In the genomic region with DNA sequence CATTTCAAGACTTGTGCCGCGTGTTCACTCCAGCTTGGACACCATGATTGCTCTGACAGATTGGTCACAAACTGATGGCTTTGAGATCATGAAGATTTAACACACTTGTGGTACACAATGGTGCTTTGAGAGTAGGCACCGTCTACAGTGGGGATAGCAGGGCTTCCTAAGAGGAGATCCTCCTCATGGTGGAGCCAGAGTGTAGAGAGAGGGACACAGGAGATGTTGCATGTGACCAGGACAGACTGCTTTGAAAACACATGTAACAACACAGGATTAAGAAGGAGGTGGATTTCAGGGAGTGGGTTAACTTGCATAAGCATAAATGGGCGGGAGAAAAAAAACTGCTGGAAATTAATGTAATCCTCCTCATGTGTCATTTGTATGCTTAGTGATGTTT, we compare ENCODE assay signal across 12 cellular contexts.
DNase-seq lines count a peak whose midpoint lies in the region; ATAC-seq and TF ChIP-seq lines count a peak whose summit lies in the region.
"Had no signal": no experiment of that assay in that cellular context is flagged by ENCODE, and none has a peak within 500 bp of the region (broad histone marks: within the 10 kb centered on the region; RNA-seq: fewer than 3 reads in every experiment).

No MANE protein-coding gene starts in this region.

- H3K36me3 ChIP-seq in SK-N-SH (replicated peaks in 1 of 2; ENCODE audit: control insufficient read depth in 1 of 2, insufficient read depth in 2 of 2, low read length in 1 of 2) (no peaks in the 10 kb centered on the region), colonic mucosa (no peaks in the 10 kb centered on the region)
- H3K36me3 ChIP-seq: gastrocnemius medialis had no signal

- no peaks in the 10 kb centered on the region for H3K79me2 ChIP-seq in SK-N-SH (ENCODE audit: insufficient read depth)

- DNase-seq in SK-N-SH (peak; percentile 8), NCI-H748 treated with DMSO at 0.1 percent for 48 hours (lab: John Stamatoyannopoulos, UW) (peak; percentile 7), left ventricle myocardium superior (no peak), type B pancreatic cell (ENCODE audit: extremely low spot score, unreplicated experiment) (no peak), SKM-1 treated with dmso at 0.1 percent for 144 hours (lab: John Stamatoyannopoulos, UW; ENCODE audit: unreplicated experiment) (no peak), colonic mucosa (no peak)
- no peak for DNase-seq in activated T-helper 2 cell treated with anti-CD3 and anti-CD28 coated beads, Interferon-gamma antibody, Interleukin-2, Interleukin-4, amounts not matched to agents 10 μg/mL and 5 μg/mL and 100 μg/mL, durations not matched to agents 14 hours and 24 hours and 36 hours (ENCODE audit: low spot score)
- DNase-seq: activated CD4-positive, alpha-beta T cell treated with anti-CD3 and anti-CD28 coated beads, Interleukin-2, amount 10 ng/mL, durations not matched to agents 7 days and 5 days; activated naive CD4-positive, alpha-beta T cell treated with anti-CD3 and anti-CD28 coated beads, Interleukin-2, amount 50 U/mL, for 16 hours; gastrocnemius medialis; MV-4-11 had no signal

- H3K27me3 ChIP-seq in SK-N-SH (ENCODE audit: insufficient read depth) (no peaks in the 10 kb centered on the region), colonic mucosa (no peaks in the 10 kb centered on the region)
- H3K27me3 ChIP-seq: gastrocnemius medialis had no signal

- H3K4me3 Mint-ChIP-seq in type B pancreatic cell, result no peak overlapping the region
- no peak overlapping the region for H3K4me3 Mint-ChIP-seq in activated T-helper 2 cell treated with anti-CD3 and anti-CD28 coated beads, Interferon-gamma antibody, Interleukin-2, Interleukin-4, amounts not matched to agents 10 μg/mL and 5 μg/mL and 100 μg/mL, durations not matched to agents 14 hours and 24 hours and 36 hours (ENCODE audit: low read depth)
- H3K4me3 Mint-ChIP-seq: activated CD4-positive, alpha-beta T cell treated with anti-CD3 and anti-CD28 coated beads, Interleukin-2, amount 10 ng/mL, durations not matched to agents 7 days and 5 days had no signal

- no peaks in the 10 kb centered on the region for H3K36me3 Mint-ChIP-seq in type B pancreatic cell
- no peaks in the 10 kb centered on the region for H3K36me3 Mint-ChIP-seq in activated T-helper 2 cell treated with anti-CD3 and anti-CD28 coated beads, Interferon-gamma antibody, Interleukin-2, Interleukin-4, amounts not matched to agents 10 μg/mL and 5 μg/mL and 100 μg/mL, durations not matched to agents 14 hours and 24 hours and 36 hours (ENCODE audit: low read depth)

- peaks cover 6% of the 10 kb centered on the region for H3K4me1 Mint-ChIP-seq in type B pancreatic cell (ENCODE audit: unreplicated experiment)
- no peaks in the 10 kb centered on the region for H3K4me1 Mint-ChIP-seq in activated T-helper 2 cell treated with anti-CD3 and anti-CD28 coated beads, Interferon-gamma antibody, Interleukin-2, Interleukin-4, amounts not matched to agents 10 μg/mL and 5 μg/mL and 100 μg/mL, durations not matched to agents 14 hours and 24 hours and 36 hours (ENCODE audit: low read depth)
- H3K4me1 Mint-ChIP-seq: activated CD4-positive, alpha-beta T cell treated with anti-CD3 and anti-CD28 coated beads, Interleukin-2, amount 10 ng/mL, durations not matched to agents 7 days and 5 days had no signal

- intact Hi-C loops in left ventricle myocardium superior (cut with micrococcal nuclease), result no loop called here
- intact Hi-C loops in activated T-helper 2 cell treated with anti-CD3 and anti-CD28 coated beads, Interferon-gamma antibody, Interleukin-2, Interleukin-4, amounts not matched to agents 10 μg/mL and 5 μg/mL and 100 μg/mL, durations not matched to agents 14 hours and 24 hours and 36 hours (cut with micrococcal nuclease), result no loop called here
- intact Hi-C loops in colonic mucosa (cut with DNase I), result no loop called here

- H3K9ac ChIP-seq in SK-N-SH, result no peak overlapping the region
- no peak overlapping the region for H3K9ac ChIP-seq in colonic mucosa (ENCODE audit: low read depth in 2 of 2, low read length in 2 of 2)

- H3K4me2 ChIP-seq in SK-N-SH, result no peak overlapping the region

- no peak overlapping the region for H3K27ac ChIP-seq in SK-N-SH (ENCODE audit: low read depth in 2 of 2, low read length in 1 of 2)
- no peak overlapping the region for H3K27ac ChIP-seq in colonic mucosa
- H3K27ac ChIP-seq: gastrocnemius medialis had no signal

- WGBS in SK-N-SH (ENCODE audit: low lambda C conversion rate), result 31% methylated on average over 4 of the region's 4 CpGs

- no peaks in the 10 kb centered on the region for H3F3A ChIP-seq in SK-N-SH (replicated peaks; ENCODE audit: insufficient read depth)

- H3K4me1 ChIP-seq in SK-N-SH (ENCODE audit: control insufficient read depth in 1 of 2, insufficient read depth in 2 of 2, low read depth in 1 of 2, low read length in 1 of 2) (no peaks in the 10 kb centered on the region), colonic mucosa (no peaks in the 10 kb centered on the region)
- H3K4me1 ChIP-seq: gastrocnemius medialis had no signal

- no peaks in the 10 kb centered on the region for H4K20me1 ChIP-seq in SK-N-SH (ENCODE audit: insufficient read depth)

- POLR2A ChIA-PET in SK-N-SH (lab: Yijun Ruan, JAX), result no interaction called here

- TF ChIP-seq RAD21 in SK-N-SH (IDR thresholded peaks at IDR 0.05; ENCODE audit: low read length), result peak; percentile 57

- ATAC-seq in SK-N-SH treated with all-trans-retinoic acid at 6 μM for 48 hours, result no peak
- peak; percentile 60 for ATAC-seq in left ventricle myocardium superior
- ATAC-seq: gastrocnemius medialis had no signal

- no peak overlapping the region for H2AFZ ChIP-seq in SK-N-SH (ENCODE audit: low read depth)

- TF ChIP-seq CTCF in SK-N-SH (IDR thresholded peaks at IDR 0.05) (no peak), type B pancreatic cell (conservative IDR thresholded peaks at IDR 0.05) (peak; percentile 15), colonic mucosa (IDR thresholded peaks at IDR 0.05) (no peak)

- H3K9me2 ChIP-seq in SK-N-SH, result no peaks in the 10 kb centered on the region

- H3K27ac Mint-ChIP-seq in type B pancreatic cell, result no peak overlapping the region
- H3K27ac Mint-ChIP-seq in activated T-helper 2 cell treated with anti-CD3 and anti-CD28 coated beads, Interferon-gamma antibody, Interleukin-2, Interleukin-4, amounts not matched to agents 10 μg/mL and 5 μg/mL and 100 μg/mL, durations not matched to agents 14 hours and 24 hours and 36 hours, result no peak overlapping the region
- H3K27ac Mint-ChIP-seq: activated CD4-positive, alpha-beta T cell treated with anti-CD3 and anti-CD28 coated beads, Interleukin-2, amount 10 ng/mL, durations not matched to agents 7 days and 5 days had no signal

- no peaks in the 10 kb centered on the region for H3K9me3 Mint-ChIP-seq in type B pancreatic cell
- H3K9me3 Mint-ChIP-seq in activated T-helper 2 cell treated with anti-CD3 and anti-CD28 coated beads, Interferon-gamma antibody, Interleukin-2, Interleukin-4, amounts not matched to agents 10 μg/mL and 5 μg/mL and 100 μg/mL, durations not matched to agents 14 hours and 24 hours and 36 hours, result no peaks in the 10 kb centered on the region
- H3K9me3 Mint-ChIP-seq: activated CD4-positive, alpha-beta T cell treated with anti-CD3 and anti-CD28 coated beads, Interleukin-2, amount 10 ng/mL, durations not matched to agents 7 days and 5 days had no signal

- CTCF ChIA-PET in SK-N-SH (lab: Yijun Ruan, JAX), result interaction anchor here (0.6 to 1.2 kb wide), 2 partner anchors 210 to 1323 kb away, joined by 3 read pairs; no protein-coding TSS in a partner anchor

- no peaks in the 10 kb centered on the region; the same call in 1 of the 2 replicates for H3K9me3 ChIP-seq in SK-N-SH
- H3K9me3 ChIP-seq in colonic mucosa, result no peaks in the 10 kb centered on the region
- H3K9me3 ChIP-seq: gastrocnemius medialis had no signal

- no peak for TF ChIP-seq EP300 in SK-N-SH (IDR thresholded peaks at IDR 0.05; ENCODE audit: borderline replicate concordance in 1 of 2, low read depth in 1 of 2, low read length in 1 of 2)

- H3K4me3 ChIP-seq in SK-N-SH (ENCODE audit: low read depth in 2 of 2, low read length in 1 of 2) (no peak overlapping the region), colonic mucosa (no peak overlapping the region)
- H3K4me3 ChIP-seq: gastrocnemius medialis had no signal

- H3K27me3 Mint-ChIP-seq in type B pancreatic cell, result peaks cover 4% of the 10 kb centered on the region
- no peaks in the 10 kb centered on the region for H3K27me3 Mint-ChIP-seq in activated T-helper 2 cell treated with anti-CD3 and anti-CD28 coated beads, Interferon-gamma antibody, Interleukin-2, Interleukin-4, amounts not matched to agents 10 μg/mL and 5 μg/mL and 100 μg/mL, durations not matched to agents 14 hours and 24 hours and 36 hours (ENCODE audit: low read depth)
- H3K27me3 Mint-ChIP-seq: activated CD4-positive, alpha-beta T cell treated with anti-CD3 and anti-CD28 coated beads, Interleukin-2, amount 10 ng/mL, durations not matched to agents 7 days and 5 days had no signal

TF ChIP-seq in SK-N-SH, 30 proteins besides CTCF, POLR2A, EP300 and RAD21 (continues in another document):
- no peak for TF ChIP-seq MEF2A (IDR thresholded peaks at IDR 0.05; ENCODE audit: borderline replicate concordance, low read depth)
- no peak for TF ChIP-seq POLR2AphosphoS5 (IDR thresholded peaks at IDR 0.05; ENCODE audit: low read depth, low read length)
- no peak for TF ChIP-seq FOXJ3 (CRISPR knock-in tag; IDR thresholded peaks at IDR 0.05)
- TF ChIP-seq, protein P1, sequence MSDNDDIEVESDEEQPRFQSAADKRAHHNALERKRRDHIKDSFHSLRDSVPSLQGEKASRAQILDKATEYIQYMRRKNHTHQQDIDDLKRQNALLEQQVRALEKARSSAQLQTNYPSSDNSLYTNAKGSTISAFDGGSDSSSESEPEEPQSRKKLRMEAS (IDR thresholded peaks at IDR 0.05; ENCODE audit: low read depth), result no peak
- TF ChIP-seq TCF12 (IDR thresholded peaks at IDR 0.05), result no peak
- peak; percentile 5; the same call in 1 of the 2 replicates for TF ChIP-seq SMC3 (IDR thresholded peaks at IDR 0.05; ENCODE audit: low read depth, low read length)

TF ChIP-seq in SK-N-SH treated with all-trans-retinoic acid at 6 μM for 48 hours, 23 proteins besides CTCF, POLR2A, EP300 and RAD21 (continues in another document):
- TF ChIP-seq ISL1 (CRISPR knock-in tag; IDR thresholded peaks at IDR 0.05) (no peak), OSR1 (CRISPR knock-in tag; IDR thresholded peaks at IDR 0.05) (no peak)

Comparison
In these comparisons a context has a peak if more than half of its experiments do, and no peak if none do; other contexts are left out.
1. DNase-seq: peak in SK-N-SH (single experiment) and NCI-H748 treated with DMSO at 0.1 percent for 48 hours (single experiment); none in left ventricle myocardium superior (single experiment), type B pancreatic cell (single experiment), activated T-helper 2 cell treated with anti-CD3 and anti-CD28 coated beads, Interferon-gamma antibody, Interleukin-2, Interleukin-4, amounts not matched to agents 10 μg/mL and 5 μg/mL and 100 μg/mL, durations not matched to agents 14 hours and 24 hours and 36 hours (single experiment), SKM-1 treated with dmso at 0.1 percent for 144 hours (single experiment) and colonic mucosa (single experiment).